10 cellular contexts compared by ENCODE assay signal in genomic region chr17:29664743-29665479, GRCh38. TPM values are rescaled to one million over a fixed set of nuclear protein-coding genes. Genes with fewer than 3 reads are reported as not detected.
A peak's percentile ranks its signal among the peaks of the same experiment; 100 is the strongest.
DNase-seq lines count a peak whose midpoint lies in the region; ATAC-seq and TF ChIP-seq lines count a peak whose summit lies in the region.
"Had no signal": no experiment of that assay in that cellular context is flagged by ENCODE, and none has a peak within 500 bp of the region (broad histone marks: within the 10 kb centered on the region; RNA-seq: fewer than 3 reads in every experiment).

No MANE protein-coding gene starts in this region.

- peaks cover 13 to 70% (median 41%) of the 10 kb centered on the region in 10 experiments for H3K4me1 ChIP-seq in BLaER1 treated with 17β-estradiol and CSF1 and Interleukin-3, amounts not matched to agents 10 nM and 100 nM
- peaks cover 9 to 33% of the 10 kb centered on the region in 2 experiments for H3K4me1 ChIP-seq in HCT116 (ENCODE audit: control insufficient read depth in 1 of 2, insufficient read depth in 2 of 2, low read length in 2 of 2)
- no peaks in the 10 kb centered on the region for H3K4me1 ChIP-seq in mucosa of descending colon (ENCODE audit: low read depth)

- CTCF ChIA-PET in HCT116 (lab: Charles Lee), result interaction anchor here (0.8 to 1.4 kb wide), 3 partner anchors 115 to 357 kb away, joined by 3 to 4 read pairs (median 4); no protein-coding TSS in a partner anchor

- RAD21 ChIA-PET in HCT116 (lab: Charles Lee; ENCODE audit: low non-redundant PET in 1 of 2, low total read pairs in 2 of 2, uncharacterized antibody in 2 of 2, unreplicated experiment in 2 of 2), result no interaction called here

- intact Hi-C loops in HCT116 (cut with micrococcal nuclease) (no loop called here), mucosa of descending colon (cut with DNase I, micrococcal nuclease) (no loop called here)

- no peak for TF ChIP-seq RAD21 in HCT116 (IDR thresholded peaks at IDR 0.05; ENCODE audit: low read depth)

- TF ChIP-seq CTCF in HCT116 (IDR thresholded peaks at IDR 0.05 in 2 of 3, conservative IDR thresholded peaks at IDR 0.05 in 1 of 3; ENCODE audit: borderline replicate concordance in 1 of 3, insufficient read depth in 1 of 3, low read depth in 2 of 3, low read length in 2 of 3) (no peak), mucosa of descending colon (IDR thresholded peaks at IDR 0.05) (no peak)

- H3K4me2 ChIP-seq in BLaER1 treated with 17β-estradiol and CSF1 and Interleukin-3, amounts not matched to agents 10 nM and 100 nM, result peak overlapping the region; percentile 24 to 92 (median 56); a peak in 18 of 22 replicates
- peak overlapping the region; percentile 62 for H3K4me2 ChIP-seq in HCT116 (ENCODE audit: low read length)

- peaks cover 39% of the 10 kb centered on the region for H3K4me1 Mint-ChIP-seq in activated naive CD8-positive, alpha-beta T cell treated with anti-CD3 and anti-CD28 coated beads, Interleukin-2, amount 50 U/mL, for 24 hours

- peak overlapping the region in 1 of 10 experiments; percentile 18; a peak in 1 of 20 replicates for H3K4me3 ChIP-seq in BLaER1 treated with 17β-estradiol and CSF1 and Interleukin-3, amounts not matched to agents 10 nM and 100 nM
- peak overlapping the region in 1 of 2 experiments; percentile 2; a peak in 2 of 4 replicates for H3K4me3 ChIP-seq in HCT116 (replicated peaks in 1 of 2; ENCODE audit: low read depth in 1 of 2, low read length in 2 of 2)
- H3K4me3 ChIP-seq in mucosa of descending colon, result no peak overlapping the region

- peaks cover 0 to 14% (median 0%) of the 10 kb centered on the region in 11 experiments; a peak in 3 of 22 replicates for H3K9me3 ChIP-seq in BLaER1 treated with 17β-estradiol and CSF1 and Interleukin-3, amounts not matched to agents 10 nM and 100 nM (replicated peaks in 1 of 11)
- H3K9me3 ChIP-seq in HCT116 (ENCODE audit: control insufficient read depth in 1 of 2, insufficient read depth in 1 of 2, low read depth in 1 of 2, low read length in 2 of 2) (no peaks in the 10 kb centered on the region), mucosa of descending colon (no peaks in the 10 kb centered on the region)

- H3K27me3 Mint-ChIP-seq in activated naive CD8-positive, alpha-beta T cell treated with anti-CD3 and anti-CD28 coated beads, Interleukin-2, amount 50 U/mL, for 24 hours, result no peaks in the 10 kb centered on the region

- peaks cover 4% of the 10 kb centered on the region for H3K9me3 Mint-ChIP-seq in activated naive CD8-positive, alpha-beta T cell treated with anti-CD3 and anti-CD28 coated beads, Interleukin-2, amount 50 U/mL, for 24 hours

- peaks cover 35% of the 10 kb centered on the region for H3K36me3 Mint-ChIP-seq in activated naive CD8-positive, alpha-beta T cell treated with anti-CD3 and anti-CD28 coated beads, Interleukin-2, amount 50 U/mL, for 24 hours (ENCODE audit: low read depth)

- DNase-seq in HCT116 (ENCODE audit: low read depth, low spot score), result peak; percentile 60
- no peak for DNase-seq in activated naive CD8-positive, alpha-beta T cell treated with anti-CD3 and anti-CD28 coated beads, Interleukin-2, amount 50 U/mL, for 24 hours
- DNase-seq in mucosa of descending colon, result no peak
- DNase-seq in cortex of kidney (lab: John Stamatoyannopoulos, UW), result no peak
- DNase-seq: KBM-7; stimulated activated CD4-positive, alpha-beta T cell treated with anti-CD3 and anti-CD28 coated beads, Interleukin-12 subunit alpha, Interleukin-12 subunit beta, amount 100 ng/mL, for 4 hours had no signal

- no peak for TF ChIP-seq POLR2A in HCT116 (IDR thresholded peaks at IDR 0.05; ENCODE audit: borderline replicate concordance, extremely low read depth, insufficient read depth, insufficient read length)

- peaks cover 0 to 13% (median 0%) of the 10 kb centered on the region in 11 experiments; a peak in 3 of 22 replicates for H4K20me1 ChIP-seq in BLaER1 treated with 17β-estradiol and CSF1 and Interleukin-3, amounts not matched to agents 10 nM and 100 nM
- no peaks in the 10 kb centered on the region for H4K20me1 ChIP-seq in HCT116 (ENCODE audit: insufficient read depth)

- no TSS peak for BruUV-seq in HCT116 (replicated peaks; lab: Mats Ljungman, UMichigan)

- peak overlapping the region; percentile 91 for H3K27ac Mint-ChIP-seq in activated naive CD8-positive, alpha-beta T cell treated with anti-CD3 and anti-CD28 coated beads, Interleukin-2, amount 50 U/mL, for 24 hours

- peak overlapping the region; percentile 23 for H3K4me3 Mint-ChIP-seq in activated naive CD8-positive, alpha-beta T cell treated with anti-CD3 and anti-CD28 coated beads, Interleukin-2, amount 50 U/mL, for 24 hours

- no peaks in the 10 kb centered on the region for H3K79me2 ChIP-seq in HCT116 (ENCODE audit: insufficient read depth, low read length)

- peak overlapping the region; percentile 36 to 99 (median 68); a peak in 21 of 22 replicates for H3K27ac ChIP-seq in BLaER1 treated with 17β-estradiol and CSF1 and Interleukin-3, amounts not matched to agents 10 nM and 100 nM
- H3K27ac ChIP-seq in HCT116 (ENCODE audit: low read depth, low read length), result peak overlapping the region; percentile 44; the same call in 1 of the 2 replicates

- H3K9me2 ChIP-seq in HCT116 (ENCODE audit: insufficient read depth), result no peaks in the 10 kb centered on the region

- H3K27me3 ChIP-seq in BLaER1 treated with 17β-estradiol and CSF1 and Interleukin-3, amounts not matched to agents 10 nM and 100 nM, result no peaks in the 10 kb centered on the region
- no peaks in the 10 kb centered on the region for H3K27me3 ChIP-seq in HCT116 (ENCODE audit: insufficient read depth, low read length)

- ATAC-seq in HCT116, result peak; percentile 89
- peak; percentile 97 for ATAC-seq in activated naive CD8-positive, alpha-beta T cell treated with anti-CD3 and anti-CD28 coated beads, Interleukin-2, amount 50 U/mL, for 24 hours
- peak; percentile 69 for ATAC-seq in mucosa of descending colon
- no peak for ATAC-seq in HG02678 (IDR thresholded peaks at IDR 0.05; ENCODE audit: unreplicated experiment)
- ATAC-seq in GM18498 (IDR thresholded peaks at IDR 0.05; ENCODE audit: unreplicated experiment), result no peak
- no peak for ATAC-seq in GM19467 (IDR thresholded peaks at IDR 0.05; ENCODE audit: unreplicated experiment)

- H2AFZ ChIP-seq in HCT116 (ENCODE audit: low read depth, low read length, poor library complexity, severe bottlenecking), result no peak overlapping the region

- POLR2A ChIA-PET in HCT116 (lab: Charles Lee), result interaction anchor here (1.3 to 1.5 kb wide), 2 partner anchors 10 to 13 kb away, joined by 3 read pairs; no protein-coding TSS in a partner anchor

- peaks cover 91 to 100% (median 100%) of the 10 kb centered on the region in 11 experiments for H3K36me3 ChIP-seq in BLaER1 treated with 17β-estradiol and CSF1 and Interleukin-3, amounts not matched to agents 10 nM and 100 nM
- H3K36me3 ChIP-seq in HCT116 (ENCODE audit: control insufficient read depth in 1 of 2, insufficient read depth in 2 of 2, low read length in 2 of 2), result no peaks in the 10 kb centered on the region
- H3K36me3 ChIP-seq in mucosa of descending colon (ENCODE audit: low read depth), result no peaks in the 10 kb centered on the region

- peak overlapping the region in 9 of 11 experiments; percentile 4 to 50 (median 36); a peak in 11 of 22 replicates for H3K9ac ChIP-seq in BLaER1 treated with 17β-estradiol and CSF1 and Interleukin-3, amounts not matched to agents 10 nM and 100 nM
- H3K9ac ChIP-seq in HCT116 (ENCODE audit: low read length), result peak overlapping the region; percentile 4; the same call in 1 of the 2 replicates

TF ChIP-seq in HCT116, 20 proteins besides CTCF, POLR2A, EP300 and RAD21 (continues in another document):
- no peak for TF ChIP-seq EZH2phosphoT487 (IDR thresholded peaks at IDR 0.05; ENCODE audit: borderline replicate concordance)
- peak; percentile 41; the same call in 1 of the 2 replicates for TF ChIP-seq SRF (IDR thresholded peaks at IDR 0.05; ENCODE audit: low read depth)
- TF ChIP-seq TCF7L2 (IDR thresholded peaks at IDR 0.05; ENCODE audit: borderline replicate concordance, extremely low read depth, insufficient read depth, insufficient read length), result no peak
- no peak for TF ChIP-seq YY1 (IDR thresholded peaks at IDR 0.05; ENCODE audit: extremely low read depth, insufficient replicate concordance, low read depth, low read length)
- TF ChIP-seq EZH2 (IDR thresholded peaks at IDR 0.05), result no peak
- TF ChIP-seq, protein P1, sequence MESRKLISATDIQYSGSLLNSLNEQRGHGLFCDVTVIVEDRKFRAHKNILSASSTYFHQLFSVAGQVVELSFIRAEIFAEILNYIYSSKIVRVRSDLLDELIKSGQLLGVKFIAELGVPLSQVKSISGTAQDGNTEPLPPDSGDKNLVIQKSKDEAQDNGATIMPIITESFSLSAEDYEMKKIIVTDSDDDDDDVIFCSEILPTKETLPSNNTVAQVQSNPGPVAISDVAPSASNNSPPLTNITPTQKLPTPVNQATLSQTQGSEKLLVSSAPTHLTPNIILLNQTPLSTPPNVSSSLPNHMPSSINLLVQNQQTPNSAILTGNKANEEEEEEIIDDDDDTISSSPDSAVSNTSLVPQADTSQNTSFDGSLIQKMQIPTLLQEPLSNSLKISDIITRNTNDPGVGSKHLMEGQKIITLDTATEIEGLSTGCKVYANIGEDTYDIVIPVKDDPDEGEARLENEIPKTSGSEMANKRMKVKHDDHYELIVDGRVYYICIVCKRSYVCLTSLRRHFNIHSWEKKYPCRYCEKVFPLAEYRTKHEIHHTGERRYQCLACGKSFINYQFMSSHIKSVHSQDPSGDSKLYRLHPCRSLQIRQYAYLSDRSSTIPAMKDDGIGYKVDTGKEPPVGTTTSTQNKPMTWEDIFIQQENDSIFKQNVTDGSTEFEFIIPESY (IDR thresholded peaks at IDR 0.05; ENCODE audit: extremely low read depth, insufficient replicate concordance, low read length), result no peak
- no peak for TF ChIP-seq ELF1 (IDR thresholded peaks at IDR 0.05; ENCODE audit: borderline replicate concordance, low read depth)
- TF ChIP-seq EGR1 (IDR thresholded peaks at IDR 0.05; ENCODE audit: low read depth), result no peak
- TF ChIP-seq SP1 (IDR thresholded peaks at IDR 0.05; ENCODE audit: low read depth), result peak; percentile 57
- TF ChIP-seq CBX3 (IDR thresholded peaks at IDR 0.05; ENCODE audit: low read depth), result 0 out of 2 replicates have a peak, but pooled peaks have one; percentile 34
- TF ChIP-seq MAX (IDR thresholded peaks at IDR 0.05), result no peak
- no peak for TF ChIP-seq ZFX (IDR thresholded peaks at IDR 0.05)
- peak; percentile 53; the same call in 1 of the 2 replicates for TF ChIP-seq CEBPB (IDR thresholded peaks at IDR 0.05; ENCODE audit: low read depth)
- no peak for TF ChIP-seq ZNF274 (IDR thresholded peaks at IDR 0.05; ENCODE audit: low read depth, low read length)
- peak; percentile 68 for TF ChIP-seq FOSL1 (IDR thresholded peaks at IDR 0.05; ENCODE audit: low read depth)
- TF ChIP-seq JUND (IDR thresholded peaks at IDR 0.05), result peak; percentile 72

RNA-seq across cellular contexts. Expression of gene CORO6, which starts 42.2 kb away (rescaled TPM):
- total RNA-seq in HCT116 (2021; ENCODE audit: unreplicated experiment) (8.7 TPM), mucosa of descending colon (10 to 100 TPM in 1 of 3 donors, 1 to 10 TPM in 2; 1.2 to 21.3 (median 2.5) TPM)
- polyA plus RNA-seq in HCT116 (2012), result 9.3 and 11.9 TPM in 2 replicates

Comparison
In these comparisons a context has a peak if more than half of its experiments do, and no peak if none do; other contexts are left out.
1. ATAC-seq: peak in HCT116 (single experiment), activated naive CD8-positive, alpha-beta T cell treated with anti-CD3 and anti-CD28 coated beads, Interleukin-2, amount 50 U/mL, for 24 hours (single experiment) and mucosa of descending colon (single experiment); none in HG02678 (single experiment), GM18498 (single experiment) and GM19467 (single experiment).